In genomic region chr6:127776320-127776719, GRCh38 we compare ENCODE assay signal across 26 cellular contexts.
A peak's percentile ranks its signal among the peaks of the same experiment; 100 is the strongest.
DNase-seq lines count a peak whose midpoint lies in the region; ATAC-seq and TF ChIP-seq lines count a peak whose summit lies in the region.
"Had no signal": no experiment of that assay in that cellular context is flagged by ENCODE, and none has a peak within 500 bp of the region (broad histone marks: within the 10 kb centered on the region; RNA-seq: fewer than 3 reads in every experiment).

No MANE protein-coding gene starts in this region.

- no peak for TF ChIP-seq CTCF in activated CD8-positive, alpha-beta T cell treated with anti-CD3 and anti-CD28 coated beads for 36 hours (IDR thresholded peaks at IDR 0.05)
- TF ChIP-seq CTCF in GM23338 (conservative IDR thresholded peaks at IDR 0.05; ENCODE audit: low read depth in 2 of 2) (no peak), osteocyte (IDR thresholded peaks at IDR 0.05) (no peak), A673 (conservative IDR thresholded peaks at IDR 0.05; ENCODE audit: low read depth, low read length) (no peak)

- H3K4me3 ChIP-seq in GM23338 (no peak overlapping the region), A673 (ENCODE audit: low read depth, low read length, poor library complexity, severe bottlenecking) (no peak overlapping the region)
- H3K4me3 ChIP-seq: dorsolateral prefrontal cortex, lower lobe of right lung, mucosa of descending colon, SK-N-MC, upper lobe of right lung had no signal

- H3K4me1 Mint-ChIP-seq in activated CD8-positive, alpha-beta T cell treated with anti-CD3 and anti-CD28 coated beads for 36 hours (ENCODE audit: low read depth), result peaks cover 69% of the 10 kb centered on the region
- H3K4me1 Mint-ChIP-seq in activated CD8-positive, alpha-beta T cell treated with anti-CD3 and anti-CD28 coated beads, Interleukin-2, amount 10 ng/mL, durations not matched to agents 7 days and 5 days (ENCODE audit: low read depth), result peaks cover 24% of the 10 kb centered on the region
- H3K4me1 Mint-ChIP-seq in GM23338 (no peaks in the 10 kb centered on the region), osteocyte (ENCODE audit: unreplicated experiment) (peaks cover 32% of the 10 kb centered on the region)
- H3K4me1 Mint-ChIP-seq in activated naive CD8-positive, alpha-beta T cell treated with anti-CD3 and anti-CD28 coated beads, Interleukin-2, amount 50 U/mL, for 24 hours, result peaks cover 64% of the 10 kb centered on the region

- peak overlapping the region; percentile 77; the same call in 1 of the 2 replicates for H2AFZ ChIP-seq in GM23338

- H3K79me2 ChIP-seq in GM23338 (replicated peaks; ENCODE audit: insufficient read depth), result no peaks in the 10 kb centered on the region

- intact Hi-C loops in activated CD8-positive, alpha-beta T cell treated with anti-CD3 and anti-CD28 coated beads for 36 hours (cut with micrococcal nuclease), result no loop called here
- intact Hi-C loops in A673 (cut with micrococcal nuclease; ENCODE audit: unreplicated experiment), result no loop called here

- H3K36me3 ChIP-seq in GM23338 (ENCODE audit: insufficient read depth) (no peaks in the 10 kb centered on the region), A673 (ENCODE audit: insufficient read depth, low read length, poor library complexity, severe bottlenecking) (no peaks in the 10 kb centered on the region)
- H3K36me3 ChIP-seq: lower lobe of right lung, upper lobe of right lung had no signal

- H3K9me2 ChIP-seq in GM23338 (ENCODE audit: insufficient read depth), result no peaks in the 10 kb centered on the region

- H3K4me3 Mint-ChIP-seq in activated CD8-positive, alpha-beta T cell treated with anti-CD3 and anti-CD28 coated beads for 36 hours, result no peak overlapping the region
- H3K4me3 Mint-ChIP-seq in activated CD8-positive, alpha-beta T cell treated with anti-CD3 and anti-CD28 coated beads, Interleukin-2, amount 10 ng/mL, durations not matched to agents 7 days and 5 days, result no peak overlapping the region
- H3K4me3 Mint-ChIP-seq in GM23338 (no peak overlapping the region), osteocyte (ENCODE audit: unreplicated experiment) (no peak overlapping the region)
- H3K4me3 Mint-ChIP-seq in activated naive CD8-positive, alpha-beta T cell treated with anti-CD3 and anti-CD28 coated beads, Interleukin-2, amount 50 U/mL, for 24 hours, result no peak overlapping the region
- H3K4me3 Mint-ChIP-seq: activated naive CD8-positive, alpha-beta T cell treated with anti-CD3 and anti-CD28 coated beads, Interleukin-2, amount 10 ng/mL, durations not matched to agents 7 days and 5 days had no signal

- peaks cover 19% of the 10 kb centered on the region for H3K9me3 Mint-ChIP-seq in activated CD8-positive, alpha-beta T cell treated with anti-CD3 and anti-CD28 coated beads for 36 hours
- peaks cover 6% of the 10 kb centered on the region for H3K9me3 Mint-ChIP-seq in activated CD8-positive, alpha-beta T cell treated with anti-CD3 and anti-CD28 coated beads, Interleukin-2, amount 10 ng/mL, durations not matched to agents 7 days and 5 days (ENCODE audit: insufficient read depth)
- H3K9me3 Mint-ChIP-seq in GM23338, result no peaks in the 10 kb centered on the region
- peaks cover 4% of the 10 kb centered on the region for H3K9me3 Mint-ChIP-seq in activated naive CD8-positive, alpha-beta T cell treated with anti-CD3 and anti-CD28 coated beads, Interleukin-2, amount 50 U/mL, for 24 hours
- H3K9me3 Mint-ChIP-seq in osteocyte (ENCODE audit: unreplicated experiment), result no peaks in the 10 kb centered on the region

- H3F3A ChIP-seq in GM23338 (replicated peaks; ENCODE audit: low read depth), result no peaks in the 10 kb centered on the region

- no peaks in the 10 kb centered on the region for H4K20me1 ChIP-seq in GM23338 (replicated peaks; ENCODE audit: insufficient read depth)

- H3K4me2 ChIP-seq in GM23338, result no peak overlapping the region

- H3K27me3 Mint-ChIP-seq in activated CD8-positive, alpha-beta T cell treated with anti-CD3 and anti-CD28 coated beads for 36 hours, result no peaks in the 10 kb centered on the region
- no peaks in the 10 kb centered on the region for H3K27me3 Mint-ChIP-seq in activated CD8-positive, alpha-beta T cell treated with anti-CD3 and anti-CD28 coated beads, Interleukin-2, amount 10 ng/mL, durations not matched to agents 7 days and 5 days (ENCODE audit: low read depth)
- H3K27me3 Mint-ChIP-seq in GM23338 (ENCODE audit: insufficient read depth, low read depth, poor library complexity), result no peaks in the 10 kb centered on the region
- no peaks in the 10 kb centered on the region for H3K27me3 Mint-ChIP-seq in activated naive CD8-positive, alpha-beta T cell treated with anti-CD3 and anti-CD28 coated beads, Interleukin-2, amount 50 U/mL, for 24 hours
- no peaks in the 10 kb centered on the region for H3K27me3 Mint-ChIP-seq in osteocyte (ENCODE audit: unreplicated experiment)
- H3K27me3 Mint-ChIP-seq: activated naive CD8-positive, alpha-beta T cell treated with anti-CD3 and anti-CD28 coated beads, Interleukin-2, amount 10 ng/mL, durations not matched to agents 7 days and 5 days had no signal

- no peaks in the 10 kb centered on the region for H3K4me1 ChIP-seq in GM23338 (ENCODE audit: insufficient read depth)
- H3K4me1 ChIP-seq in A673 (ENCODE audit: insufficient read depth, low read length, poor library complexity, severe bottlenecking), result no peaks in the 10 kb centered on the region
- H3K4me1 ChIP-seq: lower lobe of right lung, upper lobe of right lung had no signal

- peak overlapping the region; percentile 54 for H3K27ac Mint-ChIP-seq in activated CD8-positive, alpha-beta T cell treated with anti-CD3 and anti-CD28 coated beads for 36 hours
- H3K27ac Mint-ChIP-seq in activated CD8-positive, alpha-beta T cell treated with anti-CD3 and anti-CD28 coated beads, Interleukin-2, amount 10 ng/mL, durations not matched to agents 7 days and 5 days, result no peak overlapping the region
- H3K27ac Mint-ChIP-seq in GM23338 (no peak overlapping the region; the same call in 1 of the 2 replicates), osteocyte (ENCODE audit: unreplicated experiment) (peak overlapping the region; percentile 84)
- H3K27ac Mint-ChIP-seq in activated naive CD8-positive, alpha-beta T cell treated with anti-CD3 and anti-CD28 coated beads, Interleukin-2, amount 50 U/mL, for 24 hours, result peak overlapping the region; percentile 71
- H3K27ac Mint-ChIP-seq: activated naive CD8-positive, alpha-beta T cell treated with anti-CD3 and anti-CD28 coated beads, Interleukin-2, amount 10 ng/mL, durations not matched to agents 7 days and 5 days; progenitor cell of endocrine pancreas had no signal

- BruUV-seq in A673 (replicated peaks; lab: Mats Ljungman, UMichigan), result no TSS peak

- POLR2A ChIA-PET in activated CD8-positive, alpha-beta T cell treated with anti-CD3 and anti-CD28 coated beads for 36 hours (lab: Charles Lee), result no interaction called here
- POLR2A ChIA-PET in activated CD8-positive, alpha-beta T cell treated with anti-CD3 and anti-CD28 coated beads, Interleukin-2, amount 10 ng/mL, durations not matched to agents 7 days and 5 days (lab: Charles Lee), result no interaction called here
- POLR2A ChIA-PET in A673 (lab: Charles Lee; ENCODE audit: low non-redundant PET), result no interaction called here

- H3K36me3 Mint-ChIP-seq in activated CD8-positive, alpha-beta T cell treated with anti-CD3 and anti-CD28 coated beads for 36 hours (ENCODE audit: low read depth), result peaks cover 51% of the 10 kb centered on the region
- peaks cover 72% of the 10 kb centered on the region for H3K36me3 Mint-ChIP-seq in activated CD8-positive, alpha-beta T cell treated with anti-CD3 and anti-CD28 coated beads, Interleukin-2, amount 10 ng/mL, durations not matched to agents 7 days and 5 days (ENCODE audit: low read depth)
- H3K36me3 Mint-ChIP-seq in GM23338 (ENCODE audit: low read depth), result no peaks in the 10 kb centered on the region
- peaks cover 24% of the 10 kb centered on the region for H3K36me3 Mint-ChIP-seq in activated naive CD8-positive, alpha-beta T cell treated with anti-CD3 and anti-CD28 coated beads, Interleukin-2, amount 50 U/mL, for 24 hours (ENCODE audit: low read depth)
- H3K36me3 Mint-ChIP-seq in osteocyte (ENCODE audit: unreplicated experiment), result no peaks in the 10 kb centered on the region

- H3K27ac ChIP-seq in GM23338 (ENCODE audit: low read depth), result no peak overlapping the region
- no peak overlapping the region for H3K27ac ChIP-seq in A673 (ENCODE audit: low read depth, low read length, poor library complexity, severe bottlenecking)
- H3K27ac ChIP-seq: dorsolateral prefrontal cortex, lower lobe of right lung, SK-N-MC, upper lobe of right lung had no signal

- H3K27me3 ChIP-seq in GM23338 (ENCODE audit: insufficient read depth) (no peaks in the 10 kb centered on the region), A673 (replicated peaks; ENCODE audit: insufficient read depth, low read depth, low read length, poor library complexity) (no peaks in the 10 kb centered on the region)
- H3K27me3 ChIP-seq: dorsolateral prefrontal cortex, upper lobe of right lung had no signal

- H3K9me3 ChIP-seq in A673 (ENCODE audit: low read depth, low read length, poor library complexity, severe bottlenecking), result no peaks in the 10 kb centered on the region
- H3K9me3 ChIP-seq: lower lobe of right lung, mucosa of descending colon, upper lobe of right lung had no signal

- peak; percentile 33 for DNase-seq in activated CD8-positive, alpha-beta T cell treated with anti-CD3 and anti-CD28 coated beads for 36 hours
- no peak for DNase-seq in activated CD8-positive, alpha-beta T cell treated with anti-CD3 and anti-CD28 coated beads, Interleukin-2, amount 10 ng/mL, durations not matched to agents 7 days and 5 days
- DNase-seq in GM23338 (ENCODE audit: low spot score) (peak; percentile 11), osteocyte (ENCODE audit: extremely low spot score, unreplicated experiment) (no peak), KG1 (lab: John Stamatoyannopoulos, UW) (no peak), A673 (ENCODE audit: low spot score) (no peak), activated gamma-delta T cell treated with Interleukin-2 at 50 U/mL for 16 hours (no peak)
- DNase-seq in activated naive CD8-positive, alpha-beta T cell treated with anti-CD3 and anti-CD28 coated beads, Interleukin-2, amount 50 U/mL, for 24 hours, result no peak
- DNase-seq: ACHN; activated naive CD8-positive, alpha-beta T cell treated with anti-CD3 and anti-CD28 coated beads, Interleukin-2, amount 10 ng/mL, durations not matched to agents 7 days and 5 days; central memory CD4-positive, alpha-beta T cell; COR-L47; DMS79; dorsolateral prefrontal cortex; glutamatergic neuron; H7; Kasumi-1; kidney glomerular epithelial cell; lower lobe of right lung; mucosa of descending colon; NCI-H187; NCI-H526; RPMI8226; upper lobe of right lung had no signal

- peak; percentile 76 for ATAC-seq in activated CD8-positive, alpha-beta T cell treated with anti-CD3 and anti-CD28 coated beads for 36 hours
- ATAC-seq in activated CD8-positive, alpha-beta T cell treated with anti-CD3 and anti-CD28 coated beads, Interleukin-2, amount 10 ng/mL, durations not matched to agents 7 days and 5 days, result no peak
- no peak; the same call in 2 of the 3 replicates for ATAC-seq in GM23338
- peak; percentile 78 for ATAC-seq in activated naive CD8-positive, alpha-beta T cell treated with anti-CD3 and anti-CD28 coated beads, Interleukin-2, amount 50 U/mL, for 24 hours
- ATAC-seq: lower lobe of right lung, mucosa of descending colon, upper lobe of right lung had no signal

- CTCF ChIA-PET in activated CD8-positive, alpha-beta T cell treated with anti-CD3 and anti-CD28 coated beads for 36 hours (lab: Charles Lee), result no interaction called here
- CTCF ChIA-PET in activated CD8-positive, alpha-beta T cell treated with anti-CD3 and anti-CD28 coated beads, Interleukin-2, amount 10 ng/mL, durations not matched to agents 7 days and 5 days (lab: Charles Lee), result interaction anchor here (0.6 kb wide), 1 partner anchor 145 kb away, joined by 3 read pairs; no protein-coding TSS in a partner anchor
- CTCF ChIA-PET in A673 (lab: Charles Lee), result no interaction called here

Comparison
In these comparisons a context has a peak if more than half of its experiments do, and no peak if none do; other contexts are left out.
1. ATAC-seq: peak in activated CD8-positive, alpha-beta T cell treated with anti-CD3 and anti-CD28 coated beads for 36 hours (single experiment) and activated naive CD8-positive, alpha-beta T cell treated with anti-CD3 and anti-CD28 coated beads, Interleukin-2, amount 50 U/mL, for 24 hours (single experiment); none in activated CD8-positive, alpha-beta T cell treated with anti-CD3 and anti-CD28 coated beads, Interleukin-2, amount 10 ng/mL, durations not matched to agents 7 days and 5 days (single experiment) and GM23338 (single experiment).
2. DNase-seq: peak in activated CD8-positive, alpha-beta T cell treated with anti-CD3 and anti-CD28 coated beads for 36 hours (single experiment) and GM23338 (single experiment); none in activated CD8-positive, alpha-beta T cell treated with anti-CD3 and anti-CD28 coated beads, Interleukin-2, amount 10 ng/mL, durations not matched to agents 7 days and 5 days (single experiment), activated naive CD8-positive, alpha-beta T cell treated with anti-CD3 and anti-CD28 coated beads, Interleukin-2, amount 50 U/mL, for 24 hours (single experiment), osteocyte (single experiment), KG1 (single experiment), A673 (single experiment) and activated gamma-delta T cell treated with Interleukin-2 at 50 U/mL for 16 hours (single experiment).
3. H3K27ac Mint-ChIP-seq: peak in activated CD8-positive, alpha-beta T cell treated with anti-CD3 and anti-CD28 coated beads for 36 hours (single experiment), activated naive CD8-positive, alpha-beta T cell treated with anti-CD3 and anti-CD28 coated beads, Interleukin-2, amount 50 U/mL, for 24 hours (single experiment) and osteocyte (single experiment); none in activated CD8-positive, alpha-beta T cell treated with anti-CD3 and anti-CD28 coated beads, Interleukin-2, amount 10 ng/mL, durations not matched to agents 7 days and 5 days (single experiment) and GM23338 (single experiment).